10 cellular contexts compared by ENCODE assay signal in genomic region chr20:63496404-63497120, GRCh38. TPM values are rescaled to one million over a fixed set of nuclear protein-coding genes. Genes with fewer than 3 reads are reported as not detected.
DNase-seq lines count a peak whose midpoint lies in the region; ATAC-seq and TF ChIP-seq lines count a peak whose summit lies in the region.
"Had no signal": no experiment of that assay in that cellular context is flagged by ENCODE, and none has a peak within 500 bp of the region (broad histone marks: within the 10 kb centered on the region; RNA-seq: fewer than 3 reads in every experiment).

No MANE protein-coding gene starts in this region.

- intact Hi-C loops in activated naive CD4-positive, alpha-beta T cell treated with anti-CD3 and anti-CD28 coated beads for 36 hours (cut with micrococcal nuclease) = loop anchor here (2.0 kb wide), 1 partner anchor 24 kb away; the partner anchor contains the start of gene PPDPF
- intact Hi-C loops in transverse colon (cut with DNase I; ENCODE audit: low total_unique reads) = no loop called here

- H3K9me3 ChIP-seq in transverse colon = no peaks in the 10 kb centered on the region

- peaks cover 5% of the 10 kb centered on the region for H3K4me1 Mint-ChIP-seq in activated naive CD4-positive, alpha-beta T cell treated with anti-CD3 and anti-CD28 coated beads for 36 hours (ENCODE audit: low read depth)
- peaks cover 6% of the 10 kb centered on the region for H3K4me1 Mint-ChIP-seq in activated naive CD4-positive, alpha-beta T cell treated with anti-CD3 and anti-CD28 coated beads, Interleukin-2, amount 10 ng/mL, durations not matched to agents 7 days and 5 days
- no peaks in the 10 kb centered on the region for H3K4me1 Mint-ChIP-seq in central memory CD8-positive, alpha-beta T cell
- peaks cover 2% of the 10 kb centered on the region for H3K4me1 Mint-ChIP-seq in memory B cell

- no peak for DNase-seq in activated naive CD4-positive, alpha-beta T cell treated with anti-CD3 and anti-CD28 coated beads for 36 hours
- no peak for DNase-seq in activated naive CD4-positive, alpha-beta T cell treated with anti-CD3 and anti-CD28 coated beads, Interleukin-2, amount 10 ng/mL, durations not matched to agents 7 days and 5 days
- no peak for DNase-seq in central memory CD8-positive, alpha-beta T cell (ENCODE audit: low spot score in 2 of 2)
- DNase-seq in memory B cell (ENCODE audit: low spot score in 2 of 2) (no peak), transverse colon (no peak), 8988T (no peak), RKO (ENCODE audit: low spot score) (no peak)

- H3K27me3 ChIP-seq in transverse colon = peaks cover 57% of the 10 kb centered on the region

- in situ Hi-C loops in transverse colon (cut with MboI; ENCODE audit: low pct_ligation_motif_present in 1 of 4, low pct_unique_long_range_greater_than_20kb in 1 of 4, low sequenced_read_pairs in 3 of 4) = no loop called here

- no peak for TF ChIP-seq EP300 in transverse colon (IDR thresholded peaks at IDR 0.05; ENCODE audit: low read depth)

- H3K27ac Mint-ChIP-seq in activated naive CD4-positive, alpha-beta T cell treated with anti-CD3 and anti-CD28 coated beads for 36 hours = no peak overlapping the region
- H3K27ac Mint-ChIP-seq in activated naive CD4-positive, alpha-beta T cell treated with anti-CD3 and anti-CD28 coated beads, Interleukin-2, amount 10 ng/mL, durations not matched to agents 7 days and 5 days = no peak overlapping the region
- no peak overlapping the region for H3K27ac Mint-ChIP-seq in central memory CD8-positive, alpha-beta T cell (ENCODE audit: low read depth)
- H3K27ac Mint-ChIP-seq in memory B cell = no peak overlapping the region

- H3K36me3 ChIP-seq in transverse colon = no peaks in the 10 kb centered on the region

- H3K27ac ChIP-seq in transverse colon = no peak overlapping the region
- H3K27ac ChIP-seq: epithelial cell of prostate had no signal

- peaks cover 0 to 19% (median 13%) of the 10 kb centered on the region in 4 donors for H3K4me1 ChIP-seq in transverse colon

- peak overlapping the region in 3 of 4 donors; percentile 7 to 37 (median 10) for H3K4me3 ChIP-seq in transverse colon

- peak in 2 of 5 experiments; percentile 17 to 44 for TF ChIP-seq CTCF in transverse colon (IDR thresholded peaks at IDR 0.05)

- CTCF ChIA-PET in activated naive CD4-positive, alpha-beta T cell treated with anti-CD3 and anti-CD28 coated beads for 36 hours (lab: Charles Lee) = interaction anchor here (0.7 to 2.7 kb wide), 18 partner anchors 12 to 477 kb away, joined by 3 to 18 read pairs (median 3); partner anchors contain the start of genes ABHD16B, PPDPF and PTK6
- CTCF ChIA-PET in activated naive CD4-positive, alpha-beta T cell treated with anti-CD3 and anti-CD28 coated beads, Interleukin-2, amount 10 ng/mL, durations not matched to agents 7 days and 5 days (lab: Charles Lee) = interaction anchor here (1.0 to 2.6 kb wide), 15 partner anchors 9 to 782 kb away, joined by 3 to 15 read pairs (median 4); partner anchors contain the start of genes PPDPF, PTK6 and TPD52L2

- peaks cover 18% of the 10 kb centered on the region for H3K27me3 Mint-ChIP-seq in activated naive CD4-positive, alpha-beta T cell treated with anti-CD3 and anti-CD28 coated beads for 36 hours (ENCODE audit: low read depth)
- H3K27me3 Mint-ChIP-seq in activated naive CD4-positive, alpha-beta T cell treated with anti-CD3 and anti-CD28 coated beads, Interleukin-2, amount 10 ng/mL, durations not matched to agents 7 days and 5 days = peaks cover 78% of the 10 kb centered on the region
- peaks cover 12% of the 10 kb centered on the region for H3K27me3 Mint-ChIP-seq in central memory CD8-positive, alpha-beta T cell
- peaks cover 17% of the 10 kb centered on the region for H3K27me3 Mint-ChIP-seq in memory B cell

- H3K9me3 Mint-ChIP-seq in activated naive CD4-positive, alpha-beta T cell treated with anti-CD3 and anti-CD28 coated beads for 36 hours = no peaks in the 10 kb centered on the region
- no peaks in the 10 kb centered on the region for H3K9me3 Mint-ChIP-seq in activated naive CD4-positive, alpha-beta T cell treated with anti-CD3 and anti-CD28 coated beads, Interleukin-2, amount 10 ng/mL, durations not matched to agents 7 days and 5 days
- H3K9me3 Mint-ChIP-seq in central memory CD8-positive, alpha-beta T cell = no peaks in the 10 kb centered on the region
- peaks cover 12% of the 10 kb centered on the region for H3K9me3 Mint-ChIP-seq in memory B cell

- no peak for ATAC-seq in central memory CD8-positive, alpha-beta T cell (replicated peaks; ENCODE audit: extremely low read depth, poor library complexity, severe bottlenecking)
- ATAC-seq in memory B cell (ENCODE audit: low read depth) (no peak), HG03442 (IDR thresholded peaks at IDR 0.05; ENCODE audit: unreplicated experiment) (no peak)

- no peak for TF ChIP-seq POLR2A in transverse colon (IDR thresholded peaks at IDR 0.05)

- H3K4me3 Mint-ChIP-seq in activated naive CD4-positive, alpha-beta T cell treated with anti-CD3 and anti-CD28 coated beads for 36 hours = peak overlapping the region; percentile 15
- H3K4me3 Mint-ChIP-seq in activated naive CD4-positive, alpha-beta T cell treated with anti-CD3 and anti-CD28 coated beads, Interleukin-2, amount 10 ng/mL, durations not matched to agents 7 days and 5 days = no peak overlapping the region
- peak overlapping the region; percentile 25 for H3K4me3 Mint-ChIP-seq in central memory CD8-positive, alpha-beta T cell
- peak overlapping the region; percentile 41 for H3K4me3 Mint-ChIP-seq in memory B cell

- H3K36me3 Mint-ChIP-seq in activated naive CD4-positive, alpha-beta T cell treated with anti-CD3 and anti-CD28 coated beads for 36 hours (ENCODE audit: low read depth) = no peaks in the 10 kb centered on the region
- no peaks in the 10 kb centered on the region for H3K36me3 Mint-ChIP-seq in activated naive CD4-positive, alpha-beta T cell treated with anti-CD3 and anti-CD28 coated beads, Interleukin-2, amount 10 ng/mL, durations not matched to agents 7 days and 5 days
- peaks cover 2% of the 10 kb centered on the region for H3K36me3 Mint-ChIP-seq in central memory CD8-positive, alpha-beta T cell (ENCODE audit: insufficient read depth)
- H3K36me3 Mint-ChIP-seq in memory B cell = peaks cover 4% of the 10 kb centered on the region

- 42% methylated on average over 17 of the region's 21 CpGs; no CpG with 5 or more reads in 1 of the 2 donors for WGBS in transverse colon (ENCODE audit: low coverage in 1 of 2), 2 donors

RNA-seq across cellular contexts. Expression of gene EEF1A2, which starts 2.3 kb away (rescaled TPM):
- total RNA-seq in activated naive CD4-positive, alpha-beta T cell treated with anti-CD3 and anti-CD28 coated beads for 36 hours = under 1 TPM in 1 of 2 experiments, not detected in 1; 0.12 TPM
- total RNA-seq in transverse colon = 1 to 10 TPM in 3 of 4 donors, under 1 TPM in 1; 0.75 to 5.0 (median 3.3) TPM

RNA-seq across cellular contexts. Expression of gene PPDPF, which starts 24.0 kb away (rescaled TPM):
- 100 to 1,000 TPM; 189 to 194 TPM for total RNA-seq in activated naive CD4-positive, alpha-beta T cell treated with anti-CD3 and anti-CD28 coated beads for 36 hours
- 100 to 1,000 TPM; 320 to 695 (median 517) TPM for total RNA-seq in transverse colon

RNA-seq across cellular contexts. Expression of gene KCNQ2, which starts 24.1 kb away (rescaled TPM):
- total RNA-seq in activated naive CD4-positive, alpha-beta T cell treated with anti-CD3 and anti-CD28 coated beads for 36 hours = not detected
- total RNA-seq in transverse colon = under 1 TPM in 3 of 4 donors, not detected in 1; 0.32 to 0.41 (median 0.37) TPM
- total RNA-seq: LHCN-M2 had no signal

RNA-seq across cellular contexts. Expression of gene PTK6, which starts 40.6 kb away (rescaled TPM):
- under 1 TPM; 0.35 to 0.38 TPM for total RNA-seq in activated naive CD4-positive, alpha-beta T cell treated with anti-CD3 and anti-CD28 coated beads for 36 hours
- 100 to 1,000 TPM in 2 of 4 donors, 10 to 100 TPM in 2; 90.5 to 147 (median 103) TPM for total RNA-seq in transverse colon

RNA-seq across cellular contexts. Expression of gene SRMS, which starts 51.0 kb away (rescaled TPM):
- total RNA-seq in activated naive CD4-positive, alpha-beta T cell treated with anti-CD3 and anti-CD28 coated beads for 36 hours = not detected
- total RNA-seq in transverse colon = under 1 TPM in 1 of 4 donors, not detected in 3; 0.79 TPM
- total RNA-seq: LHCN-M2 had no signal
